10 cellular contexts compared by ENCODE assay signal in genomic region chr14:22566845-22567244, GRCh38. TPM values are rescaled to one million over a fixed set of nuclear protein-coding genes. Genes with fewer than 3 reads are reported as not detected.
A peak's percentile ranks its signal among the peaks of the same experiment; 100 is the strongest.
DNase-seq lines count a peak whose midpoint lies in the region; ATAC-seq lines count a peak whose summit lies in the region.
"Had no signal": no experiment of that assay in that cellular context is flagged by ENCODE, and none has a peak within 500 bp of the region (broad histone marks: within the 10 kb centered on the region; RNA-seq: fewer than 3 reads in every experiment).

No MANE protein-coding gene starts in this region.

- CTCF ChIA-PET in activated CD4-positive, alpha-beta memory T cell treated with anti-CD3 and anti-CD28 coated beads, Interleukin-2, amount 10 ng/mL, durations not matched to agents 7 days and 5 days (lab: Charles Lee): interaction anchor here (0.7 to 11.8 kb wide), 7 partner anchors 8 to 569 kb away, joined by 3 to 593 read pairs (median 3); no protein-coding TSS in a partner anchor

- 80% methylated on average over 2 of the region's 2 CpGs for WGBS in thymus

- POLR2A ChIA-PET in activated CD4-positive, alpha-beta memory T cell treated with anti-CD3 and anti-CD28 coated beads, Interleukin-2, amount 10 ng/mL, durations not matched to agents 7 days and 5 days (lab: Charles Lee): interaction anchor here (0.9 to 26.6 kb wide), 14 partner anchors 13 to 726 kb away, joined by 3 to 1110 read pairs (median 6); partner anchors contain the start of genes DAD1, LRP10 and OXA1L

- ATAC-seq in activated T-cell treated with anti-CD3 and anti-CD28 coated beads, Interleukin-2, amount 50 U/mL, for 4 hours: peak; percentile 32 to 33
- no peak for ATAC-seq in memory B cell (ENCODE audit: low read depth)

- H3K27me3 ChIP-seq in thymus (ENCODE audit: control insufficient read depth, insufficient read depth): no peaks in the 10 kb centered on the region

- H3K4me1 ChIP-seq in thymus (ENCODE audit: control insufficient read depth, insufficient read depth, low read length): peaks cover 71% of the 10 kb centered on the region

- H3K36me3 Mint-ChIP-seq in activated T-cell treated with anti-CD3 and anti-CD28 coated beads, Interleukin-2, amount 50 U/mL, for 4 hours (ENCODE audit: insufficient read depth): peaks cover 33% of the 10 kb centered on the region
- H3K36me3 Mint-ChIP-seq in activated CD4-positive, alpha-beta memory T cell treated with anti-CD3 and anti-CD28 coated beads, Interleukin-2, amount 10 ng/mL, durations not matched to agents 7 days and 5 days (ENCODE audit: low read depth): peaks cover 55% of the 10 kb centered on the region
- peaks cover 10% of the 10 kb centered on the region for H3K36me3 Mint-ChIP-seq in memory B cell

- H3K36me3 ChIP-seq in thymus (ENCODE audit: control insufficient read depth, insufficient read depth): peaks cover 18% of the 10 kb centered on the region

- no peaks in the 10 kb centered on the region for H3K27me3 Mint-ChIP-seq in activated T-cell treated with anti-CD3 and anti-CD28 coated beads, Interleukin-2, amount 50 U/mL, for 4 hours (ENCODE audit: low read depth)
- no peaks in the 10 kb centered on the region for H3K27me3 Mint-ChIP-seq in activated CD4-positive, alpha-beta memory T cell treated with anti-CD3 and anti-CD28 coated beads, Interleukin-2, amount 10 ng/mL, durations not matched to agents 7 days and 5 days
- no peaks in the 10 kb centered on the region for H3K27me3 Mint-ChIP-seq in memory B cell

- peak overlapping the region; percentile 79 for H3K27ac ChIP-seq in thymus (ENCODE audit: low read depth)
- H3K27ac ChIP-seq: HL-60 had no signal

- peaks cover 83% of the 10 kb centered on the region for H3K4me1 Mint-ChIP-seq in activated T-cell treated with anti-CD3 and anti-CD28 coated beads, Interleukin-2, amount 50 U/mL, for 4 hours (ENCODE audit: low read depth)
- H3K4me1 Mint-ChIP-seq in activated CD4-positive, alpha-beta memory T cell treated with anti-CD3 and anti-CD28 coated beads, Interleukin-2, amount 10 ng/mL, durations not matched to agents 7 days and 5 days: peaks cover 80% of the 10 kb centered on the region
- peaks cover 53% of the 10 kb centered on the region for H3K4me1 Mint-ChIP-seq in memory B cell

- DNase-seq in activated T-cell treated with anti-CD3 and anti-CD28 coated beads, Interleukin-2, amount 50 U/mL, for 4 hours: no peak
- DNase-seq in activated T-cell treated with anti-CD3 and anti-CD28 coated beads for 4 hours: no peak
- no peak for DNase-seq in activated CD4-positive, alpha-beta memory T cell treated with anti-CD3 and anti-CD28 coated beads, Interleukin-2, amount 10 ng/mL, durations not matched to agents 7 days and 5 days
- no peak for DNase-seq in memory B cell (ENCODE audit: low spot score in 2 of 2)
- DNase-seq in iPS-NIHi7 (ENCODE audit: extremely low spot score): no peak
- DNase-seq in DMS153 treated with DMSO at 0.1 percent for 48 hours (lab: John Stamatoyannopoulos, UW; ENCODE audit: unreplicated experiment): no peak
- DNase-seq in stimulated activated CD4-positive, alpha-beta T cell treated with anti-CD3 and anti-CD28 coated beads, Interleukin-4, amount 100 ng/mL, for 1 hour: no peak
- DNase-seq: effector CD8-positive, alpha-beta T cell had no signal

- H3K27ac Mint-ChIP-seq in activated CD4-positive, alpha-beta memory T cell treated with anti-CD3 and anti-CD28 coated beads, Interleukin-2, amount 10 ng/mL, durations not matched to agents 7 days and 5 days: peak overlapping the region; percentile 95
- H3K27ac Mint-ChIP-seq in memory B cell: peak overlapping the region; percentile 60

- peak overlapping the region; percentile 59 for H3K4me3 Mint-ChIP-seq in activated T-cell treated with anti-CD3 and anti-CD28 coated beads, Interleukin-2, amount 50 U/mL, for 4 hours
- peak overlapping the region; percentile 53 for H3K4me3 Mint-ChIP-seq in activated CD4-positive, alpha-beta memory T cell treated with anti-CD3 and anti-CD28 coated beads, Interleukin-2, amount 10 ng/mL, durations not matched to agents 7 days and 5 days
- H3K4me3 Mint-ChIP-seq in memory B cell: peak overlapping the region; percentile 39

- H3K9me3 Mint-ChIP-seq in activated T-cell treated with anti-CD3 and anti-CD28 coated beads, Interleukin-2, amount 50 U/mL, for 4 hours: no peaks in the 10 kb centered on the region
- H3K9me3 Mint-ChIP-seq in activated CD4-positive, alpha-beta memory T cell treated with anti-CD3 and anti-CD28 coated beads, Interleukin-2, amount 10 ng/mL, durations not matched to agents 7 days and 5 days: no peaks in the 10 kb centered on the region
- no peaks in the 10 kb centered on the region for H3K9me3 Mint-ChIP-seq in memory B cell

- no peak overlapping the region for H3K4me3 ChIP-seq in thymus (ENCODE audit: low read length)

- H3K9me3 ChIP-seq in thymus (ENCODE audit: control insufficient read depth): no peaks in the 10 kb centered on the region

RNA-seq across cellular contexts. Expression of gene DAD1, which starts 22.2 kb away (rescaled TPM):
- 100 to 1,000 TPM; 287 to 323 (median 300) TPM for total RNA-seq in activated T-cell treated with anti-CD3 and anti-CD28 coated beads, Interleukin-2, amount 50 U/mL, for 4 hours
- 100 to 1,000 TPM; 160 to 167 TPM for total RNA-seq in activated CD4-positive, alpha-beta memory T cell treated with anti-CD3 and anti-CD28 coated beads, Interleukin-2, amount 10 ng/mL, durations not matched to agents 7 days and 5 days
- polyA plus RNA-seq in thymus: 237 TPM

RNA-seq across cellular contexts. Expression of gene ABHD4, which starts 31.3 kb away (rescaled TPM):
- 1 to 10 TPM; 1.9 to 3.9 (median 2.1) TPM for total RNA-seq in activated T-cell treated with anti-CD3 and anti-CD28 coated beads, Interleukin-2, amount 50 U/mL, for 4 hours
- 10 to 100 TPM; 16.7 to 20.7 TPM for total RNA-seq in activated CD4-positive, alpha-beta memory T cell treated with anti-CD3 and anti-CD28 coated beads, Interleukin-2, amount 10 ng/mL, durations not matched to agents 7 days and 5 days
- polyA plus RNA-seq in thymus: 9.3 TPM
